8 cellular contexts compared by ENCODE assay signal in the genomic region with DNA sequence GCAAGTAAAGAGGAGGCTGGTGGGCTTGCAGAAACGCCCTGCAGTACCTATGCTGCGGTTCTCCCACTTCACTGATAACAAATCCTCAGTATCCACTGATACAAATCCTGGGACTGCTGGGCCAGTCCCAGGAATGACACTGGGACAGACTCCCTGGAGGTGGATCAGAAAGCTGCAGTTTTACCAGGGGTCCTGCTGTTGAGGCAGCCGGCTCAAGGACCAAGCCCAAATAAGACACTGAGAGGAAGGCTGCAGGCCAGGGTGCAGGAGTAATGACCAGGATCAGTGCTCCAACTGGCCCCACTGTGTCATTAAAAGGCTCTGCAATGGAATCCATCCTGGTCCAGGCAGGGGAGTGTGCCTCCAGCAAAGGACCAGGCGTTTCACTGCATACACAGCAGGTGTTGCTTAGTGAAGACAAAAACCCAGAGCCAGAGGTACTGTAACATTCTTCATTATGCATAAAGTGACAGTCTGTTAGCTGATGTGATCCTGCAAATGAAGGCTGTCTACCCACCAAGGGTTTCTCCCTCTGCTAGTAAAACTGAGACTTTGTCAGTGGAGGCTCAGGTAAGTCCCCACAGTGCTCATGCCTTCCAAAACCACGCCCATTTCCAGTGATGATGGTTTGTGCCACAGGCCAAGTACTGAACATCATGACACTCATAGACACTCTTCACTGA. TPM values are rescaled to one million over a fixed set of nuclear protein-coding genes. Genes with fewer than 3 reads are reported as not detected.
DNase-seq lines count a peak whose midpoint lies in the region; ATAC-seq and TF ChIP-seq lines count a peak whose summit lies in the region.

No MANE protein-coding gene starts in this region.

- intact Hi-C loops in OCI-LY7 (cut with micrococcal nuclease; ENCODE audit: unreplicated experiment), result loop anchor here (2.0 to 5.0 kb wide), 5 partner anchors 20 to 1372 kb away; a partner anchor contains a TSS

- H3K4ac ChIP-seq in neuronal stem cell (ENCODE audit: low read length), result no peak overlapping the region

- no peaks in the 10 kb centered on the region for H3K27me3 ChIP-seq in endocrine pancreas (ENCODE audit: control insufficient read depth, insufficient read depth, low read length)
- no peaks in the 10 kb centered on the region for H3K27me3 ChIP-seq in neuronal stem cell (ENCODE audit: control insufficient read depth in 3 of 3, insufficient read depth in 3 of 3, low read depth in 1 of 3, low read length in 3 of 3)

- H2BK5ac ChIP-seq in neuronal stem cell (ENCODE audit: low read length), result no peak overlapping the region

- H3K9me3 ChIP-seq in OCI-LY7 (ENCODE audit: low read length), result no peaks in the 10 kb centered on the region
- H3K9me3 ChIP-seq in endocrine pancreas (ENCODE audit: control insufficient read depth, low read length), result no peaks in the 10 kb centered on the region
- H3K9me3 ChIP-seq in neuronal stem cell (replicated peaks in 1 of 2; ENCODE audit: control insufficient read depth in 2 of 2, insufficient read depth in 1 of 2, low read depth in 1 of 2, low read length in 2 of 2), result no peaks in the 10 kb centered on the region

- TF ChIP-seq CTCF in OCI-LY7 (conservative IDR thresholded peaks at IDR 0.05; ENCODE audit: low read length), result no peak

- no peaks in the 10 kb centered on the region for H3K9me3 Mint-ChIP-seq in stimulated activated memory B cell treated with anti-CD40 and anti-IgM and Interleukin-4, amounts not matched to agents 10 μg/mL and 1 μg/mL and 100 μg/mL, for 72 hours

- H3K23ac ChIP-seq in neuronal stem cell (ENCODE audit: low read depth, low read length, poor library complexity), result no peak overlapping the region

- no TSS peak for BruUV-seq in OCI-LY7 (replicated peaks; lab: Mats Ljungman, UMichigan)

- no peak overlapping the region for H3K18ac ChIP-seq in neuronal stem cell (ENCODE audit: low read length)

- no peaks in the 10 kb centered on the region for H3K27me3 Mint-ChIP-seq in stimulated activated memory B cell treated with anti-CD40 and anti-IgM and Interleukin-4, amounts not matched to agents 10 μg/mL and 1 μg/mL and 100 μg/mL, for 72 hours

- peak overlapping the region; percentile 87 for H3K27ac Mint-ChIP-seq in stimulated activated memory B cell treated with anti-CD40 and anti-IgM and Interleukin-4, amounts not matched to agents 10 μg/mL and 1 μg/mL and 100 μg/mL, for 72 hours

- H3K4me2 ChIP-seq in OCI-LY7 (ENCODE audit: low read length) (peak overlapping the region; percentile 71), neuronal stem cell (ENCODE audit: insufficient read depth, low read length, poor library complexity, severe bottlenecking) (no peak overlapping the region)

- no peak overlapping the region for H4K8ac ChIP-seq in neuronal stem cell (ENCODE audit: low read depth, low read length)

- H3K79me2 ChIP-seq in OCI-LY7 (ENCODE audit: insufficient read depth, low read depth, low read length), result peaks cover 44% of the 10 kb centered on the region

- H2AFZ ChIP-seq in OCI-LY7 (ENCODE audit: low read length), result no peak overlapping the region
- H2AFZ ChIP-seq in neuronal stem cell (ENCODE audit: low read length), result no peak overlapping the region

- peaks cover 37% of the 10 kb centered on the region for H3K36me3 Mint-ChIP-seq in stimulated activated memory B cell treated with anti-CD40 and anti-IgM and Interleukin-4, amounts not matched to agents 10 μg/mL and 1 μg/mL and 100 μg/mL, for 72 hours

- H3K9me2 ChIP-seq in OCI-LY7 (ENCODE audit: insufficient read depth, low read length), result no peaks in the 10 kb centered on the region

- H4K91ac ChIP-seq in neuronal stem cell (ENCODE audit: low read depth, low read length, poor library complexity), result no peak overlapping the region

- H3K4me3 Mint-ChIP-seq in stimulated activated memory B cell treated with anti-CD40 and anti-IgM and Interleukin-4, amounts not matched to agents 10 μg/mL and 1 μg/mL and 100 μg/mL, for 72 hours, result peak overlapping the region; percentile 42

- no peak overlapping the region for H2AK5ac ChIP-seq in neuronal stem cell (ENCODE audit: low read depth, low read length)

- POLR2A ChIA-PET in OCI-LY7 (lab: Charles Lee), result no interaction called here

- H3K4me1 ChIP-seq in OCI-LY7 (ENCODE audit: insufficient read depth, low read length, poor library complexity, severe bottlenecking) (peaks cover 27% of the 10 kb centered on the region), endocrine pancreas (ENCODE audit: control insufficient read depth, insufficient read depth, low read length) (peaks cover 3% of the 10 kb centered on the region), neuronal stem cell (ENCODE audit: control insufficient read depth in 2 of 2, insufficient read depth in 1 of 2, low read depth in 1 of 2, low read length in 2 of 2) (peaks cover 7 to 9% of the 10 kb centered on the region in 2 donors)

- WGBS in neuronal stem cell (ENCODE audit: extremely low coverage in 2 of 2, insufficient read length in 2 of 2, insufficient replicate concordance in 1 of 2), 2 donors, result no CpG with 5 or more reads among the region's 5 CpGs

- peak; percentile 4 for ATAC-seq in stimulated activated memory B cell treated with anti-CD40 and anti-IgM and Interleukin-4, amounts not matched to agents 10 μg/mL and 1 μg/mL and 100 μg/mL, for 72 hours

- CTCF ChIA-PET in OCI-LY7 (lab: Charles Lee; ENCODE audit: unreplicated experiment), result no interaction called here

- DNase-seq in activated T-cell treated with anti-CD3 and anti-CD28 coated beads for 48 hours (ENCODE audit: low read depth), result peak; percentile 41
- no peak for DNase-seq in activated T-cell treated with anti-CD3 and anti-CD28 coated beads, Interleukin-2, amount 50 U/mL, for 1 hour
- DNase-seq in OCI-LY7 (ENCODE audit: low spot score), result peak; percentile 22
- no peak for DNase-seq in amniotic stem cell (lab: John Stamatoyannopoulos, UW)
- DNase-seq in neuronal stem cell (ENCODE audit: low spot score), result no peak
- DNase-seq in foreskin melanocyte, result no peak

- H3K27ac ChIP-seq in OCI-LY7 (ENCODE audit: low read depth, low read length, poor library complexity, severe bottlenecking) (peak overlapping the region; percentile 71), neuronal stem cell (replicated peaks; ENCODE audit: low read length) (no peak overlapping the region)

- H2BK15ac ChIP-seq in neuronal stem cell (ENCODE audit: low read length), result no peak overlapping the region

- H2BK120ac ChIP-seq in neuronal stem cell (ENCODE audit: low read depth, low read length), result no peak overlapping the region

- H3K4me3 ChIP-seq in OCI-LY7 (ENCODE audit: low read depth, low read length, poor library complexity, severe bottlenecking), result peak overlapping the region; percentile 91
- H3K4me3 ChIP-seq in endocrine pancreas (ENCODE audit: control insufficient read depth, insufficient read depth, low read length), result peak overlapping the region; percentile 56
- H3K4me3 ChIP-seq in neuronal stem cell (ENCODE audit: low read length in 2 of 2), result peak overlapping the region in 1 of 2 donors; percentile 64

- H3K9ac ChIP-seq in endocrine pancreas (ENCODE audit: control insufficient read depth, insufficient read depth, low read length) (no peak overlapping the region), neuronal stem cell (ENCODE audit: low read depth, low read length, poor library complexity) (no peak overlapping the region)

- peaks cover 7% of the 10 kb centered on the region for H3K79me1 ChIP-seq in neuronal stem cell (ENCODE audit: low read depth, low read length)

- H2BK12ac ChIP-seq in neuronal stem cell (ENCODE audit: low read length), result no peak overlapping the region

- H3K14ac ChIP-seq in neuronal stem cell (ENCODE audit: low read length), result no peak overlapping the region

- peaks cover 17% of the 10 kb centered on the region; the same call in 1 of the 2 replicates for H4K20me1 ChIP-seq in OCI-LY7 (ENCODE audit: insufficient read depth, low read length)

- H3K4me1 Mint-ChIP-seq in stimulated activated memory B cell treated with anti-CD40 and anti-IgM and Interleukin-4, amounts not matched to agents 10 μg/mL and 1 μg/mL and 100 μg/mL, for 72 hours, result peaks cover 44% of the 10 kb centered on the region

- H3K36me3 ChIP-seq in OCI-LY7 (ENCODE audit: insufficient read depth, low read length), result peaks cover 78% of the 10 kb centered on the region
- H3K36me3 ChIP-seq in endocrine pancreas (ENCODE audit: control insufficient read depth, insufficient read depth, low read length), result peaks cover 6% of the 10 kb centered on the region
- peaks cover 25 to 80% of the 10 kb centered on the region in 2 donors for H3K36me3 ChIP-seq in neuronal stem cell (replicated peaks in 1 of 2; ENCODE audit: control insufficient read depth in 2 of 2, insufficient read depth in 2 of 2, low read length in 2 of 2)

RNA-seq across cellular contexts. Expression of a gene that starts 1.4 kb away (rescaled TPM):
- total RNA-seq in OCI-LY7 (2014; rRNA removed; shearing (Covaris generic)), result 64.8 and 70.4 TPM in 2 replicates
- total RNA-seq in OCI-LY7 (2022), result 52.1 and 56.3 TPM in 2 replicates
- polyA plus RNA-seq in neuronal stem cell (2013, experiment 1 of 2), result 46.6 TPM
- polyA plus RNA-seq in neuronal stem cell (2013, experiment 2 of 2), result 48.5 TPM

RNA-seq across cellular contexts. Expression of a gene that starts 16.5 kb away (rescaled TPM):
- 38.5 and 46.3 TPM in 2 replicates for total RNA-seq in OCI-LY7 (2014; rRNA removed; shearing (Covaris generic))
- total RNA-seq in OCI-LY7 (2022), result 40.0 and 45.6 TPM in 2 replicates
- polyA plus RNA-seq in neuronal stem cell (2013, experiment 1 of 2), result 19.6 TPM
- polyA plus RNA-seq in neuronal stem cell (2013, experiment 2 of 2), result 19.7 TPM

RNA-seq across cellular contexts. Expression of a gene that starts 17.3 kb away (rescaled TPM):
- total RNA-seq in OCI-LY7 (2014; rRNA removed; shearing (Covaris generic)), result 22.4 and 31.2 TPM in 2 replicates
- 49.4 and 55.7 TPM in 2 replicates for total RNA-seq in OCI-LY7 (2022)
- 21.9 TPM for polyA plus RNA-seq in neuronal stem cell (2013, experiment 1 of 2)
- 21.6 TPM for polyA plus RNA-seq in neuronal stem cell (2013, experiment 2 of 2)

RNA-seq across cellular contexts. Expression of a gene that starts 30.1 kb away (rescaled TPM):
- total RNA-seq in OCI-LY7 (2014; rRNA removed; shearing (Covaris generic)), result 52.8 and 70.8 TPM in 2 replicates
- total RNA-seq in OCI-LY7 (2022), result 60.1 and 62.5 TPM in 2 replicates
- 62.6 TPM for polyA plus RNA-seq in neuronal stem cell (2013, experiment 1 of 2)
- polyA plus RNA-seq in neuronal stem cell (2013, experiment 2 of 2), result 57.2 TPM

RNA-seq across cellular contexts. Expression of a gene that starts 30.8 kb away (rescaled TPM):
- 80.2 and 90.9 TPM in 2 replicates for total RNA-seq in OCI-LY7 (2014; rRNA removed; shearing (Covaris generic))
- 83.0 and 97.1 TPM in 2 replicates for total RNA-seq in OCI-LY7 (2022)
- polyA plus RNA-seq in neuronal stem cell (2013, experiment 1 of 2), result 17.8 TPM
- polyA plus RNA-seq in neuronal stem cell (2013, experiment 2 of 2), result 18.0 TPM

Comparison
In these comparisons a context has a peak if more than half of its experiments do, and no peak if none do; other contexts are left out.
1. DNase-seq: peak in activated T-cell treated with anti-CD3 and anti-CD28 coated beads for 48 hours (single experiment) and OCI-LY7 (single experiment); none in activated T-cell treated with anti-CD3 and anti-CD28 coated beads, Interleukin-2, amount 50 U/mL, for 1 hour (single experiment), amniotic stem cell (single experiment), neuronal stem cell (single experiment) and foreskin melanocyte (single experiment).